In the genomic region with DNA sequence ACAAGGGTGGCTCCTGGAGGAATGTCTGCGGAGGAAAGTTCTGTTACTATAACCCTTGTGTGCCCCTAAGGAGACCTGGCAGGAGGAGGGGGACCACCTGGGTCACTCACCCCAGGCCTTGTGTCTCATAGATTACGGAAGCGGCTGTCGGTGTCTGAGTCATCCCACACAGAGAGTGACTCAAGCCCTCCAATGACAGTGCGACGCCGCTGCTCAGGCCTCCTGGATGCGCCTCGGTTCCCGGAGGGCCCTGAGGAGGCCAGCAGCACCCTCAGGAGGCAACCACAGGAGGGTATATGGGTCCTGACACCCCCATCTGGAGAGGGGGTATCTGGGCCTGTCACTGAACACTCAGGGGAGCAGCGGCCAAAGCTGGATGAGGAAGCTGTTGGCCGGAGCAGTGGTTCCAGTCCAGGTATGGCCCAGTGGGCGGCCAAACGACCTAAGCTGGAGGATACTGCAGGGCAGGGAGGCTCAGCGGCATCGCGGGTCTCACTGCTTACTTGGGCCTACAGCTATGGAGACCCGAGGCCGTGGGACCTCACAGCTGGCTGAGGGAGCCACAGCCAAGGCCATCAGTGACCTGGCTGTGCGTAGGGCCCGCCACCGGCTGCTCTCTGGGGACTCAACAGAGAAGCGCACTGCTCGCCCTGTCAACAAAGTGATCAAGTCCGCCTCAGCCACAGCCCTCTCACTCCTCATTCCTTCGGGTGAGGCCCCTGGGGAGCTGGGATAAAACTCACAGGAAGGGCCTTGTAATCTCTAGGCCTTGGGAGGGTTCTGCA, we compare ENCODE assay signal across 23 cellular contexts.
A peak's percentile ranks its signal among the peaks of the same experiment; 100 is the strongest.
DNase-seq lines count a peak whose midpoint lies in the region; TF ChIP-seq lines count a peak whose summit lies in the region.
"Had no signal": no experiment of that assay in that cellular context is flagged by ENCODE, and none has a peak within 500 bp of the region (broad histone marks: within the 10 kb centered on the region; RNA-seq: fewer than 3 reads in every experiment).

No MANE protein-coding gene starts in this region.

- no peaks in the 10 kb centered on the region for H3K9me3 ChIP-seq in osteoblast (ENCODE audit: low read depth, low read length)
- H3K9me3 ChIP-seq: A549 had no signal

- no peaks in the 10 kb centered on the region for H3K79me2 ChIP-seq in osteoblast (ENCODE audit: insufficient read depth, low read length)

- H3K4me3 ChIP-seq in osteoblast (ENCODE audit: insufficient read depth, low read length) = no peak overlapping the region
- H3K4me3 ChIP-seq: A549 had no signal

- no peaks in the 10 kb centered on the region for H3K4me1 ChIP-seq in osteoblast (ENCODE audit: insufficient read depth, low read length)
- H3K4me1 ChIP-seq: A549 had no signal

- no peak for TF ChIP-seq CTCF in chondrocyte (IDR thresholded peaks at IDR 0.05)
- TF ChIP-seq CTCF in osteoblast (IDR thresholded peaks at IDR 0.05; ENCODE audit: extremely low read depth, low read depth, low read length) = no peak

- no peaks in the 10 kb centered on the region for H3K9me3 Mint-ChIP-seq in chondrocyte (ENCODE audit: low read depth)
- H3K9me3 Mint-ChIP-seq: activated T-cell treated with anti-CD3 and anti-CD28 coated beads, Interleukin-2, amount 50 U/mL, for 72 hours; T-cell; type B pancreatic cell had no signal

- H3K27me3 ChIP-seq in osteoblast (ENCODE audit: insufficient read depth, low read length) = no peaks in the 10 kb centered on the region

- H3K4me1 Mint-ChIP-seq in chondrocyte (ENCODE audit: low read depth) = no peaks in the 10 kb centered on the region
- H3K4me1 Mint-ChIP-seq: T-cell had no signal

- peaks cover 30% of the 10 kb centered on the region for H3K36me3 ChIP-seq in osteoblast (ENCODE audit: insufficient read depth, low read length)

- DNase-seq in NCI-H82 (lab: John Stamatoyannopoulos, UW) (peak; percentile 61), NCI-H82 treated with DMSO at 0.1 percent for 48 hours (lab: John Stamatoyannopoulos, UW; ENCODE audit: unreplicated experiment) (no peak), M059J (ENCODE audit: low read depth) (peak; percentile 42), chondrocyte (ENCODE audit: low spot score) (peak; percentile 94), osteoblast (ENCODE audit: insufficient read length, low spot score, missing footprints) (peak; percentile 89), CD1c-positive myeloid dendritic cell (ENCODE audit: extremely low spot score) (no peak), 8988T (no peak), DMS 273 (lab: John Stamatoyannopoulos, UW; ENCODE audit: unreplicated experiment) (no peak)
- DNase-seq: activated CD4-positive, alpha-beta T cell treated with anti-CD3 and anti-CD28 coated beads for 48 hours; activated naive CD4-positive, alpha-beta T cell treated with anti-CD3 and anti-CD28 coated beads, Interleukin-2, amount 50 U/mL, for 16 hours; activated T-cell treated with anti-CD3 and anti-CD28 coated beads, Interleukin-2, amount 50 U/mL, for 72 hours; anterior cingulate cortex; effector CD4-positive, alpha-beta T cell; KG1; kidney glomerular epithelial cell; NCI-H187; NCI-H2227 treated with DMSO at 0.1 percent for 48 hours; occipital lobe; OCI-M1; SHP77 treated with DMSO at 0.1 percent for 48 hours; T-cell had no signal

- H3K27ac ChIP-seq in osteoblast (ENCODE audit: low read depth, low read length) = no peak overlapping the region
- H3K27ac ChIP-seq: A549 had no signal

- H3K36me3 Mint-ChIP-seq in chondrocyte (ENCODE audit: low read depth) = peaks cover 10% of the 10 kb centered on the region
- H3K36me3 Mint-ChIP-seq: T-cell, type B pancreatic cell had no signal

- no peaks in the 10 kb centered on the region for H3K27me3 Mint-ChIP-seq in chondrocyte (ENCODE audit: low read depth)
- H3K27me3 Mint-ChIP-seq: T-cell, type B pancreatic cell had no signal

- no peaks in the 10 kb centered on the region for H4K20me1 ChIP-seq in osteoblast (ENCODE audit: insufficient read depth, low read length)

- no peak overlapping the region for H3K4me3 Mint-ChIP-seq in chondrocyte (ENCODE audit: unreplicated experiment)
- H3K4me3 Mint-ChIP-seq: activated T-cell treated with anti-CD3 and anti-CD28 coated beads, Interleukin-2, amount 50 U/mL, for 72 hours; T-cell; type B pancreatic cell had no signal

- H3K4me2 ChIP-seq in osteoblast (ENCODE audit: insufficient read depth, low read length) = no peak overlapping the region
- H3K4me2 ChIP-seq: A549 had no signal

- H3K27ac Mint-ChIP-seq in chondrocyte (ENCODE audit: unreplicated experiment) = no peak overlapping the region
- H3K27ac Mint-ChIP-seq: activated T-cell treated with anti-CD3 and anti-CD28 coated beads, Interleukin-2, amount 50 U/mL, for 72 hours; T-cell; type B pancreatic cell had no signal

- H2AFZ ChIP-seq in osteoblast (ENCODE audit: low read length) = no peak overlapping the region

Comparison
In these comparisons a context has a peak if more than half of its experiments do, and no peak if none do; other contexts are left out.
1. DNase-seq: peak in NCI-H82 (single experiment), M059J (single experiment), chondrocyte (single experiment) and osteoblast (single experiment); none in NCI-H82 treated with DMSO at 0.1 percent for 48 hours (single experiment), CD1c-positive myeloid dendritic cell (single experiment), 8988T (single experiment) and DMS 273 (single experiment).